Comparison of ENCODE assay signal across 9 cellular contexts in genomic region chr19:42440357-42441046, GRCh38. TPM values are rescaled to one million over a fixed set of nuclear protein-coding genes. Genes with fewer than 3 reads are reported as not detected.
A peak's percentile ranks its signal among the peaks of the same experiment; 100 is the strongest.
DNase-seq lines count a peak whose midpoint lies in the region; ATAC-seq and TF ChIP-seq lines count a peak whose summit lies in the region.
"Had no signal": no experiment of that assay in that cellular context is flagged by ENCODE, and none has a peak within 500 bp of the region (broad histone marks: within the 10 kb centered on the region; RNA-seq: fewer than 3 reads in every experiment).

No MANE protein-coding gene starts in this region.

- peak; percentile 65 to 84 (median 74) for DNase-seq in CD8-positive, alpha-beta memory T cell
- DNase-seq in HEK293T (ENCODE audit: extremely low spot score) = peak; percentile 80
- DNase-seq in RKO (ENCODE audit: low spot score) = peak; percentile 68
- DNase-seq in activated T-helper 1 cell treated with anti-CD3 and anti-CD28 coated beads, Interleukin-2, amount 50 U/mL, for 16 hours (ENCODE audit: low read depth in 1 of 2, low spot score in 1 of 2) = peak; percentile 65 to 78
- peak; percentile 66 for DNase-seq in fibroblast of villous mesenchyme (ENCODE audit: low read depth)
- DNase-seq in osteocyte (ENCODE audit: extremely low spot score, unreplicated experiment) = peak; percentile 89
- DNase-seq in transverse colon = peak; percentile 84

- H3K4me1 Mint-ChIP-seq in CD8-positive, alpha-beta memory T cell = peaks cover 20 to 31% (median 21%) of the 10 kb centered on the region in 3 donors
- H3K4me1 Mint-ChIP-seq in osteocyte (ENCODE audit: unreplicated experiment) = peaks cover 10% of the 10 kb centered on the region

- no peaks in the 10 kb centered on the region for H3K9me3 Mint-ChIP-seq in CD8-positive, alpha-beta memory T cell
- H3K9me3 Mint-ChIP-seq in osteocyte (ENCODE audit: unreplicated experiment) = no peaks in the 10 kb centered on the region

- POLR2A ChIA-PET in CD8-positive, alpha-beta memory T cell (lab: Charles Lee) = interaction anchor here (0.6 kb wide), 1 partner anchor 38 kb away, joined by 3 read pairs; no protein-coding TSS in a partner anchor
- POLR2A ChIA-PET in HEK293T (lab: Yijun Ruan, JAX) = interaction anchor here (0.7 to 1.0 kb wide), 2 partner anchors 17 to 44 kb away, joined by 3 to 7 read pairs; no protein-coding TSS in a partner anchor

- peak overlapping the region; percentile 19 to 79 (median 62) for H3K27ac Mint-ChIP-seq in CD8-positive, alpha-beta memory T cell
- H3K27ac Mint-ChIP-seq in osteocyte (ENCODE audit: unreplicated experiment) = no peak overlapping the region

- TF ChIP-seq CTCF in fibroblast of villous mesenchyme (IDR thresholded peaks at IDR 0.05; ENCODE audit: insufficient read depth, low read depth, low read length) = peak; percentile 93
- TF ChIP-seq CTCF in osteocyte (IDR thresholded peaks at IDR 0.05) = peak; percentile 85
- peak; percentile 82 to 95 (median 91) for TF ChIP-seq CTCF in transverse colon (IDR thresholded peaks at IDR 0.05)

- H3K4me3 Mint-ChIP-seq in CD8-positive, alpha-beta memory T cell = peak overlapping the region in 5 of 7 donors; percentile 11 to 69 (median 39)
- no peak overlapping the region for H3K4me3 Mint-ChIP-seq in osteocyte (ENCODE audit: unreplicated experiment)

- H3K36me3 ChIP-seq in CD8-positive, alpha-beta memory T cell (ENCODE audit: insufficient read depth, low read length) = no peaks in the 10 kb centered on the region
- no peaks in the 10 kb centered on the region for H3K36me3 ChIP-seq in transverse colon

- no peaks in the 10 kb centered on the region for H3K36me3 Mint-ChIP-seq in CD8-positive, alpha-beta memory T cell
- H3K36me3 Mint-ChIP-seq in osteocyte (ENCODE audit: unreplicated experiment) = no peaks in the 10 kb centered on the region

- CTCF ChIA-PET in CD8-positive, alpha-beta memory T cell (lab: Charles Lee) = interaction anchor here (0.6 to 3.3 kb wide), 25 partner anchors 9 to 406 kb away, joined by 3 to 33 read pairs (median 4); partner anchors contain the start of gene CEACAM1
- CTCF ChIA-PET in HEK293T (lab: Yijun Ruan, JAX) = interaction anchor here (0.6 to 2.5 kb wide), 21 partner anchors 8 to 327 kb away, joined by 3 to 14 read pairs (median 4); no protein-coding TSS in a partner anchor

- intact Hi-C loops in transverse colon (cut with DNase I; ENCODE audit: low total_unique reads) = loop anchor here (5.0 kb wide), 1 partner anchor 1143 kb away; no protein-coding TSS in a partner anchor

- WGBS in transverse colon (ENCODE audit: low coverage in 1 of 2), 2 donors = 27 to 36% methylated on average over 4 to 16 of the region's 16 CpGs

- no peak for TF ChIP-seq EP300 in transverse colon (IDR thresholded peaks at IDR 0.05; ENCODE audit: low read depth)

- in situ Hi-C loops in transverse colon (cut with MboI; ENCODE audit: low pct_ligation_motif_present in 1 of 4, low pct_unique_long_range_greater_than_20kb in 1 of 4, low sequenced_read_pairs in 3 of 4) = no loop called here

- TF ChIP-seq POLR2A in transverse colon (IDR thresholded peaks at IDR 0.05) = no peak

- H3K27me3 ChIP-seq in CD8-positive, alpha-beta memory T cell (ENCODE audit: insufficient read depth, low read length, poor library complexity, severe bottlenecking) = no peaks in the 10 kb centered on the region
- H3K27me3 ChIP-seq in transverse colon = no peaks in the 10 kb centered on the region

- no peaks in the 10 kb centered on the region for H3K9me3 ChIP-seq in CD8-positive, alpha-beta memory T cell (ENCODE audit: low read length)
- no peaks in the 10 kb centered on the region for H3K9me3 ChIP-seq in transverse colon

- H3K4me1 ChIP-seq in CD8-positive, alpha-beta memory T cell (ENCODE audit: insufficient read depth, low read length) = peaks cover 19% of the 10 kb centered on the region
- peaks cover 0 to 21% (median 6%) of the 10 kb centered on the region in 4 donors for H3K4me1 ChIP-seq in transverse colon

- no peak overlapping the region for H3K27ac ChIP-seq in CD8-positive, alpha-beta memory T cell (ENCODE audit: low read depth, low read length)
- H3K27ac ChIP-seq in transverse colon = no peak overlapping the region

- no peaks in the 10 kb centered on the region for H3K27me3 Mint-ChIP-seq in CD8-positive, alpha-beta memory T cell
- peaks cover 29% of the 10 kb centered on the region for H3K27me3 Mint-ChIP-seq in osteocyte (ENCODE audit: unreplicated experiment)

- H3K4me3 ChIP-seq in CD8-positive, alpha-beta memory T cell (ENCODE audit: low read length) = no peak overlapping the region
- H3K4me3 ChIP-seq in fibroblast of villous mesenchyme (ENCODE audit: low read depth, low read length) (no peak overlapping the region), transverse colon (no peak overlapping the region)

- ATAC-seq in HG03565 (IDR thresholded peaks at IDR 0.05; ENCODE audit: unreplicated experiment) = no peak

TF ChIP-seq in HEK293T, 16 proteins besides CTCF, POLR2A, EP300 and RAD21:
- TF ChIP-seq FOXA1 (IDR thresholded peaks at IDR 0.05) (no peak), FOXM1 (IDR thresholded peaks at IDR 0.05; ENCODE audit: borderline replicate concordance) (no peak), NFRKB (IDR thresholded peaks at IDR 0.05) (no peak), BHLHE40 (IDR thresholded peaks at IDR 0.05; ENCODE audit: borderline replicate concordance) (no peak), HDGF (IDR thresholded peaks at IDR 0.05; ENCODE audit: borderline replicate concordance) (no peak), ARNT (IDR thresholded peaks at IDR 0.05) (no peak), ZNF384 (IDR thresholded peaks at IDR 0.05) (no peak), SUZ12 (IDR thresholded peaks at IDR 0.05) (no peak), TARDBP (IDR thresholded peaks at IDR 0.05) (no peak), L3MBTL2 (conservative IDR thresholded peaks at IDR 0.05) (no peak), LEF1 (IDR thresholded peaks at IDR 0.05; ENCODE audit: borderline replicate concordance) (no peak)
TF ChIP-seq in HEK293T: peak in this region for 0.

RNA-seq across cellular contexts. Expression of gene CXCL17, which starts 2.2 kb away (rescaled TPM):
- total RNA-seq in CD8-positive, alpha-beta memory T cell = not detected
- polyA plus RNA-seq in CD8-positive, alpha-beta memory T cell = not detected
- total RNA-seq in fibroblast of villous mesenchyme (not detected in 2 replicates), osteocyte (not detected in 2 replicates), transverse colon (not detected)
- total RNA-seq: T-helper 1 cell treated with Interleukin-12 subunit alpha and Interleukin-12 subunit beta and Interleukin-4 antibody, amounts not matched to agents 30 ng/mL and 1 ng/mL, for 36 hours had no signal

RNA-seq across cellular contexts. Expression of gene LIPE, which starts 13.3 kb away (rescaled TPM):
- 10 to 100 TPM; 22.2 to 22.7 TPM for total RNA-seq in CD8-positive, alpha-beta memory T cell
- 5.0 TPM for polyA plus RNA-seq in CD8-positive, alpha-beta memory T cell
- total RNA-seq in fibroblast of villous mesenchyme (2.3 and 3.0 TPM in 2 replicates), osteocyte (7.6 and 8.4 TPM in 2 replicates), transverse colon (10 to 100 TPM in 3 of 4 donors, 1 to 10 TPM in 1; 7.1 to 60.2 (median 25.9) TPM)

RNA-seq across cellular contexts. Expression of gene CNFN, which starts 50.4 kb away (rescaled TPM):
- not detected for total RNA-seq in CD8-positive, alpha-beta memory T cell
- polyA plus RNA-seq in CD8-positive, alpha-beta memory T cell = not detected
- total RNA-seq in fibroblast of villous mesenchyme = 0.32 TPM in 1 of 2 replicates, not detected in the other
- not detected in 2 replicates for total RNA-seq in osteocyte
- total RNA-seq in transverse colon = 1 to 10 TPM in 1 of 4 donors, not detected in 3; 2.7 TPM
- total RNA-seq: T-helper 1 cell treated with Interleukin-12 subunit alpha and Interleukin-12 subunit beta and Interleukin-4 antibody, amounts not matched to agents 30 ng/mL and 1 ng/mL, for 36 hours had no signal
